In genomic region chrX:151973851-151974335, GRCh38 we compare ENCODE assay signal across 9 cellular contexts. TPM values are rescaled to one million over a fixed set of nuclear protein-coding genes. Genes with fewer than 3 reads are reported as not detected.
DNase-seq lines count a peak whose midpoint lies in the region; ATAC-seq and TF ChIP-seq lines count a peak whose summit lies in the region.
"Had no signal": no experiment of that assay in that cellular context is flagged by ENCODE, and none has a peak within 500 bp of the region (broad histone marks: within the 10 kb centered on the region; RNA-seq: fewer than 3 reads in every experiment).

No MANE protein-coding gene starts in this region.

- no peaks in the 10 kb centered on the region for H3K79me1 ChIP-seq in neuronal stem cell (ENCODE audit: low read depth, low read length)

- CTCF ChIA-PET in BJ (lab: Yijun Ruan, JAX), result interaction anchor here (1.4 kb wide), 2 partner anchors 148 to 221 kb away, joined by 5 to 6 read pairs; no protein-coding TSS in a partner anchor

- no peaks in the 10 kb centered on the region for H3K9me3 ChIP-seq in NT2/D1 (ENCODE audit: insufficient read depth, low read length)
- H3K9me3 ChIP-seq in fibroblast of lung (ENCODE audit: control insufficient read depth, insufficient read depth, low read depth, low read length), result no peaks in the 10 kb centered on the region
- H3K9me3 ChIP-seq in neuronal stem cell (replicated peaks in 1 of 2; ENCODE audit: control insufficient read depth in 2 of 2, insufficient read depth in 1 of 2, low read depth in 1 of 2, low read length in 2 of 2), result no peaks in the 10 kb centered on the region

- H3K4me1 ChIP-seq in NT2/D1 (ENCODE audit: insufficient read depth, insufficient read length) (no peaks in the 10 kb centered on the region), fibroblast of lung (ENCODE audit: control insufficient read depth, extremely low read depth, insufficient read depth, low read length) (no peaks in the 10 kb centered on the region), neuronal stem cell (ENCODE audit: control insufficient read depth in 2 of 2, insufficient read depth in 1 of 2, low read depth in 1 of 2, low read length in 2 of 2) (peaks cover 0 to 2% of the 10 kb centered on the region in 2 donors)

- H3K23ac ChIP-seq in neuronal stem cell (ENCODE audit: low read depth, low read length, poor library complexity), result no peak overlapping the region

- H3K4me3 ChIP-seq in BJ (ENCODE audit: low read depth, low read length), result peak overlapping the region; percentile 77
- peak overlapping the region; percentile 30 for H3K4me3 ChIP-seq in NT2/D1 (ENCODE audit: insufficient read length, low read depth)
- H3K4me3 ChIP-seq in fibroblast of lung (replicated peaks in 1 of 4; ENCODE audit: control extremely low read depth in 1 of 4, insufficient read depth in 1 of 4, low read depth in 3 of 4, low read length in 4 of 4), result peak overlapping the region; percentile 19 to 56 (median 27)
- peak overlapping the region in 1 of 2 donors; percentile 72 for H3K4me3 ChIP-seq in neuronal stem cell (ENCODE audit: low read length in 2 of 2)

- no peak for ATAC-seq in GM18511 (IDR thresholded peaks at IDR 0.05; ENCODE audit: unreplicated experiment)
- ATAC-seq in activated T-cell treated with anti-CD3 and anti-CD28 coated beads, Interleukin-2, amount 50 U/mL, for 4 hours, result no peak

- no peak overlapping the region for H4K91ac ChIP-seq in neuronal stem cell (ENCODE audit: low read depth, low read length, poor library complexity)

- H2AFZ ChIP-seq in fibroblast of lung (ENCODE audit: low read length), result no peak overlapping the region
- H2AFZ ChIP-seq in neuronal stem cell (ENCODE audit: low read length), result peak overlapping the region; percentile 11

- H3K4me1 Mint-ChIP-seq in activated T-cell treated with anti-CD3 and anti-CD28 coated beads, Interleukin-2, amount 50 U/mL, for 4 hours (ENCODE audit: low read depth), result no peaks in the 10 kb centered on the region

- peaks cover 2% of the 10 kb centered on the region; the same call in 1 of the 2 replicates for H3K27me3 ChIP-seq in BJ (ENCODE audit: control insufficient read depth, insufficient read depth, low read length)
- no peaks in the 10 kb centered on the region for H3K27me3 ChIP-seq in NT2/D1 (ENCODE audit: insufficient read depth, insufficient read length)
- H3K27me3 ChIP-seq in fibroblast of lung (ENCODE audit: control insufficient read depth, insufficient read depth, low read length), result peaks cover 6% of the 10 kb centered on the region
- H3K27me3 ChIP-seq in neuronal stem cell (ENCODE audit: control insufficient read depth in 3 of 3, insufficient read depth in 3 of 3, low read depth in 1 of 3, low read length in 3 of 3), result peaks cover 0 to 48% (median 15%) of the 10 kb centered on the region in 3 experiments

- H2BK120ac ChIP-seq in neuronal stem cell (ENCODE audit: low read depth, low read length), result no peak overlapping the region

- no peak for DNase-seq in BJ (ENCODE audit: low read depth)
- DNase-seq in NT2/D1 (ENCODE audit: low read depth, low spot score), result no peak
- DNase-seq in fibroblast of lung (ENCODE audit: low read depth in 2 of 2), result peak in 1 of 2 donors; percentile 24
- no peak for DNase-seq in neuronal stem cell (ENCODE audit: low spot score)
- DNase-seq in Kasumi-1 (lab: John Stamatoyannopoulos, UW), result no peak
- no peak for DNase-seq in globus pallidus (ENCODE audit: low spot score)
- no peak for DNase-seq in activated T-cell treated with anti-CD3 and anti-CD28 coated beads, Interleukin-2, amount 50 U/mL, for 4 hours
- DNase-seq: T-helper 9 cell had no signal

- no peak overlapping the region for H2BK15ac ChIP-seq in neuronal stem cell (ENCODE audit: low read length)

- H3K9me3 Mint-ChIP-seq in activated T-cell treated with anti-CD3 and anti-CD28 coated beads, Interleukin-2, amount 50 U/mL, for 4 hours, result no peaks in the 10 kb centered on the region

- no peaks in the 10 kb centered on the region for H3K79me2 ChIP-seq in fibroblast of lung (ENCODE audit: control insufficient read depth, insufficient read depth, low read length)

- no peak overlapping the region for H3K4ac ChIP-seq in neuronal stem cell (ENCODE audit: low read length)

- H4K8ac ChIP-seq in neuronal stem cell (ENCODE audit: low read depth, low read length), result no peak overlapping the region

- peaks cover 6% of the 10 kb centered on the region; the same call in 1 of the 2 replicates for H3K36me3 ChIP-seq in BJ (ENCODE audit: control insufficient read depth, insufficient read depth, low read length)
- H3K36me3 ChIP-seq in NT2/D1 (ENCODE audit: insufficient read depth, insufficient read length, low read length), result peaks cover 10% of the 10 kb centered on the region
- H3K36me3 ChIP-seq in fibroblast of lung (ENCODE audit: control insufficient read depth, insufficient read depth, low read length), result no peaks in the 10 kb centered on the region
- H3K36me3 ChIP-seq in neuronal stem cell (replicated peaks in 1 of 2; ENCODE audit: control insufficient read depth in 2 of 2, insufficient read depth in 2 of 2, low read length in 2 of 2), result no peaks in the 10 kb centered on the region

- no peak overlapping the region for H2AK5ac ChIP-seq in neuronal stem cell (ENCODE audit: low read depth, low read length)

- H3K27me3 Mint-ChIP-seq in activated T-cell treated with anti-CD3 and anti-CD28 coated beads, Interleukin-2, amount 50 U/mL, for 4 hours (ENCODE audit: low read depth), result peaks cover 28% of the 10 kb centered on the region

- peak overlapping the region; percentile 35 for H3K4me2 ChIP-seq in fibroblast of lung (ENCODE audit: extremely low read depth, insufficient read depth, low read length)
- H3K4me2 ChIP-seq in neuronal stem cell (ENCODE audit: insufficient read depth, low read length, poor library complexity, severe bottlenecking), result peak overlapping the region; percentile 69

- WGBS in neuronal stem cell (ENCODE audit: extremely low coverage in 2 of 2, insufficient read length in 2 of 2, insufficient replicate concordance in 1 of 2), 2 donors, result no CpG with 5 or more reads among the region's 21 CpGs

- H3K9ac ChIP-seq in NT2/D1 (ENCODE audit: insufficient read length, low read depth) (peak overlapping the region; percentile 32), fibroblast of lung (ENCODE audit: insufficient read depth, low read length) (peak overlapping the region; percentile 46), neuronal stem cell (ENCODE audit: low read depth, low read length, poor library complexity) (no peak overlapping the region)

- H3K36me3 Mint-ChIP-seq in activated T-cell treated with anti-CD3 and anti-CD28 coated beads, Interleukin-2, amount 50 U/mL, for 4 hours (ENCODE audit: insufficient read depth), result no peaks in the 10 kb centered on the region

- H3K18ac ChIP-seq in neuronal stem cell (ENCODE audit: low read length), result peak overlapping the region; percentile 48

- no peak overlapping the region for H2BK5ac ChIP-seq in neuronal stem cell (ENCODE audit: low read length)

- no peak for TF ChIP-seq CTCF in BJ (IDR thresholded peaks at IDR 0.05; ENCODE audit: insufficient read depth, low read depth, low read length)
- TF ChIP-seq CTCF in fibroblast of lung (conservative IDR thresholded peaks at IDR 0.05 in 1 of 2, IDR thresholded peaks at IDR 0.05 in 1 of 2; ENCODE audit: low read depth in 1 of 2, low read length in 2 of 2), result no peak

- H3K4me3 Mint-ChIP-seq in activated T-cell treated with anti-CD3 and anti-CD28 coated beads, Interleukin-2, amount 50 U/mL, for 4 hours, result no peak overlapping the region

- no peaks in the 10 kb centered on the region for H4K20me1 ChIP-seq in fibroblast of lung (ENCODE audit: control insufficient read depth, extremely low read depth, insufficient read depth, low read length)

- no peak overlapping the region for H2BK12ac ChIP-seq in neuronal stem cell (ENCODE audit: low read length)

- H3K27ac ChIP-seq in fibroblast of lung (ENCODE audit: insufficient read depth, low read length) (no peak overlapping the region), neuronal stem cell (replicated peaks; ENCODE audit: low read length) (no peak overlapping the region)

- H3K14ac ChIP-seq in neuronal stem cell (ENCODE audit: low read length), result no peak overlapping the region

- POLR2A ChIA-PET in BJ (lab: Charles Lee), result interaction anchor here (2.1 kb wide), 1 partner anchor 148 kb away, joined by 6 read pairs; no protein-coding TSS in a partner anchor

RNA-seq across cellular contexts. Expression of gene GABRE, which starts 0.6 kb away (rescaled TPM):
- polyA plus RNA-seq in BJ (2011; rRNA removed), result 37.8 and 40.1 TPM in 2 replicates
- polyA minus RNA-seq in BJ (2011; rRNA and poly(A)+ RNA removed), result 62.5 and 66.3 TPM in 2 replicates
- 3.8 and 23.1 TPM in 2 replicates for total RNA-seq in fibroblast of lung
- 2.0 and 2.1 TPM in 2 replicates for polyA plus RNA-seq in fibroblast of lung
- polyA plus RNA-seq in fibroblast of lung (2012), result 0.88 and 1.2 TPM in 2 replicates
- 1.1 TPM in 1 of 2 replicates, not detected in the other for polyA minus RNA-seq in fibroblast of lung (ENCODE audit: low replicate concordance)
- polyA plus RNA-seq in neuronal stem cell (2013, experiment 1 of 2), result 1.5 TPM
- polyA plus RNA-seq in neuronal stem cell (2013, experiment 2 of 2), result 1.6 TPM
- total RNA-seq in activated T-cell treated with anti-CD3 and anti-CD28 coated beads, Interleukin-2, amount 50 U/mL, for 4 hours, result under 1 TPM; 0.08 to 0.42 (median 0.15) TPM
